Comparison of ENCODE assay signal across 8 cellular contexts in genomic region chr12:13100610-13100881, GRCh38. TPM values are rescaled to one million over a fixed set of nuclear protein-coding genes. Genes with fewer than 3 reads are reported as not detected.
DNase-seq lines count a peak whose midpoint lies in the region; ATAC-seq and TF ChIP-seq lines count a peak whose summit lies in the region.

No MANE protein-coding gene starts in this region.

- no peaks in the 10 kb centered on the region for H3K36me3 ChIP-seq in esophagus squamous epithelium
- no peaks in the 10 kb centered on the region for H3K36me3 ChIP-seq in prostate gland

- H3K9me3 ChIP-seq in esophagus squamous epithelium (no peaks in the 10 kb centered on the region), prostate gland (no peaks in the 10 kb centered on the region)

- no peak for TF ChIP-seq POLR2A in esophagus squamous epithelium (IDR thresholded peaks at IDR 0.05)
- TF ChIP-seq POLR2A in prostate gland (IDR thresholded peaks at IDR 0.05), result no peak

- peak overlapping the region; percentile 98 for H3K27ac ChIP-seq in RWPE1
- peak overlapping the region; percentile 94 to 99 (median 98) for H3K27ac ChIP-seq in esophagus squamous epithelium
- peak overlapping the region; percentile 94 to 95 for H3K27ac ChIP-seq in prostate gland

- POLR2A ChIA-PET in RWPE1 (lab: Yijun Ruan, JAX; ENCODE audit: low non-redundant PET), result interaction anchor here (1.8 kb wide), 1 partner anchor 97 kb away, joined by 4 read pairs; no protein-coding TSS in a partner anchor

- no peak for DNase-seq in RWPE1 (ENCODE audit: low spot score)
- no peak for DNase-seq in esophagus squamous epithelium (lab: John Stamatoyannopoulos, UW)
- DNase-seq in prostate gland (ENCODE audit: low spot score), result no peak
- no peak for DNase-seq in mesenteric fat pad (ENCODE audit: low spot score)

- no peaks in the 10 kb centered on the region for H3K27me3 ChIP-seq in esophagus squamous epithelium
- H3K27me3 ChIP-seq in prostate gland (replicated peaks; ENCODE audit: insufficient read depth), result no peaks in the 10 kb centered on the region

- intact Hi-C loops in esophagus squamous epithelium (cut with DNase I), result no loop called here
- intact Hi-C loops in prostate gland (cut with DNase I), result loop anchor here (5.0 kb wide), 1 partner anchor 102 kb away; no protein-coding TSS in a partner anchor

- 10 to 21% methylated on average over 6 of the region's 6 CpGs for WGBS in esophagus squamous epithelium, 2 donors
- 22% methylated on average over 6 of the region's 6 CpGs for WGBS in prostate gland

- ATAC-seq in GM19467 (IDR thresholded peaks at IDR 0.05; ENCODE audit: unreplicated experiment) (no peak), GM19455 (IDR thresholded peaks at IDR 0.05; ENCODE audit: unreplicated experiment) (no peak), GM19328 (IDR thresholded peaks at IDR 0.05; ENCODE audit: unreplicated experiment) (no peak)

- H3K4me1 ChIP-seq in esophagus squamous epithelium (peaks cover 14 to 80% (median 47%) of the 10 kb centered on the region in 3 donors), prostate gland (replicated peaks) (peaks cover 17% of the 10 kb centered on the region)

- CTCF ChIA-PET in RWPE1 (lab: Yijun Ruan, JAX), result interaction anchor here (1.0 to 4.0 kb wide), 2 partner anchors 35 to 111 kb away, joined by 3 to 16 read pairs; no protein-coding TSS in a partner anchor

- no peak for TF ChIP-seq CTCF in RWPE1 (conservative IDR thresholded peaks at IDR 0.05; ENCODE audit: low read depth)
- TF ChIP-seq CTCF in esophagus squamous epithelium (IDR thresholded peaks at IDR 0.05), result peak in 1 of 6 experiments; percentile 6
- TF ChIP-seq CTCF in prostate gland (IDR thresholded peaks at IDR 0.05), result no peak

- peak overlapping the region; percentile 54; the same call in 1 of the 2 replicates for H3K4me3 ChIP-seq in GM08714 (ENCODE audit: low read length)
- H3K4me3 ChIP-seq in esophagus squamous epithelium, result peak overlapping the region; percentile 49 to 68 (median 58)
- peak overlapping the region; percentile 46 to 48 for H3K4me3 ChIP-seq in prostate gland

RNA-seq across cellular contexts. Expression of gene GSG1, which starts 2.9 kb away (rescaled TPM):
- total RNA-seq in esophagus squamous epithelium (not detected), prostate gland (10 to 100 TPM in 1 of 2 donors, not detected in 1; 21.2 TPM), mesenteric fat pad (not detected)

RNA-seq across cellular contexts. Expression of gene FAM234B, which starts 56.4 kb away (rescaled TPM):
- total RNA-seq in esophagus squamous epithelium (1 to 10 TPM; 3.1 to 8.0 (median 3.9) TPM), prostate gland (10 to 100 TPM; 14.7 to 24.3 TPM), mesenteric fat pad (8.0 TPM)
